ENCODE assay signal across 1 cellular context in genomic region chr5:7473668-7474215, GRCh38.
TF ChIP-seq lines count a peak whose summit lies in the region.

No MANE protein-coding gene starts in this region.

TF ChIP-seq in WTC11, 78 proteins besides CTCF, POLR2A, EP300 and RAD21:
- no peak for TF ChIP-seq PREB (CRISPR knock-in tag; IDR thresholded peaks at IDR 0.05; ENCODE audit: borderline replicate concordance)
- no peak for TF ChIP-seq NFE2L1 (CRISPR knock-in tag; IDR thresholded peaks at IDR 0.05)
- no peak for TF ChIP-seq KAT7 (CRISPR knock-in tag; IDR thresholded peaks at IDR 0.05; ENCODE audit: borderline replicate concordance)
- no peak for TF ChIP-seq OVOL2 (CRISPR knock-in tag; IDR thresholded peaks at IDR 0.05; ENCODE audit: borderline replicate concordance)
- TF ChIP-seq HMGXB4 (CRISPR knock-in tag; IDR thresholded peaks at IDR 0.05): no peak
- no peak for TF ChIP-seq IRF1 (CRISPR knock-in tag; IDR thresholded peaks at IDR 0.05)
- no peak for TF ChIP-seq ZNF423 (CRISPR knock-in tag; IDR thresholded peaks at IDR 0.05)
- TF ChIP-seq ZBTB21 (CRISPR knock-in tag; IDR thresholded peaks at IDR 0.05; ENCODE audit: borderline replicate concordance): no peak
- no peak for TF ChIP-seq MAX (CRISPR knock-in tag; IDR thresholded peaks at IDR 0.05)
- TF ChIP-seq AFF4 (CRISPR knock-in tag; IDR thresholded peaks at IDR 0.05; ENCODE audit: borderline replicate concordance): no peak
- no peak for TF ChIP-seq AR (CRISPR knock-in tag; IDR thresholded peaks at IDR 0.05)
- TF ChIP-seq ZMAT4 (CRISPR knock-in tag; IDR thresholded peaks at IDR 0.05): no peak
- TF ChIP-seq E2F5 (CRISPR knock-in tag; IDR thresholded peaks at IDR 0.05): no peak
- no peak for TF ChIP-seq IRF2 (CRISPR knock-in tag; IDR thresholded peaks at IDR 0.05; ENCODE audit: borderline replicate concordance, low read depth)
- TF ChIP-seq HMGA2 (CRISPR knock-in tag; IDR thresholded peaks at IDR 0.05): no peak
- TF ChIP-seq E2F4 (CRISPR knock-in tag; IDR thresholded peaks at IDR 0.05; ENCODE audit: borderline replicate concordance, low read depth): no peak
- TF ChIP-seq ATF1 (CRISPR knock-in tag; IDR thresholded peaks at IDR 0.05): no peak
- no peak for TF ChIP-seq CREM (CRISPR knock-in tag; IDR thresholded peaks at IDR 0.05)
- no peak for TF ChIP-seq EMX1 (CRISPR knock-in tag; IDR thresholded peaks at IDR 0.05)
